1 cellular context compared by ENCODE assay signal in the genomic region with DNA sequence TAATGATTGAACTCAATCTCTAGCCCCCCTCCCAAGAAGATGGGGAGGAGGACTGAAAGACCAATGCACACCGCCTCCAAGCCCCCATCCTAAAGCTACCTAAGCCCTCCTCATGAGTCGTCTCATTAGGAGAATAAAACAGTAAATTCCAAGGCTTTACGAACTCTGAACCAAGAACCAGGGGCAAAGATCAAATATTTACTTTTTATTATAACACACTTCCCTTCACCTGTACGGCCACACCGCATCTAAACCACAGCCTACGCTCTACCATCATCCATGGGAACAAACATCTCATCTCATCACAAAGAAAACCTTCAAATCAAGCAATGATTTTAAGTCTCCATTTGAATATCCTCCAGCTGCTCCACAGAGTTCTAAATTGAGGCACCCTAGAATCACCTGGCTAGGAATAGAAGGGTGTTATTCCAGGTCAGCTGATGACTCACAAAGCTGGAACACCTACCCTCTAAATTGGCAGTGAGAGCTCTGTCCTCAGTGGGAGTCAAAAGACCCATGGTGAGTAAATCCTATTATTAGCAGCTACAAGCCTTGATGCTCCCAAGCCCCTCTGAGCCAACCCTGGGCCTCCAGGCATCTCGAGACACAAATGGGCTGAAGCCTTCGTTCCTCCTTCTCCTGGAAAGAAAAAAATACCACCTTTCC.
TF ChIP-seq lines count a peak whose summit lies in the region.

No MANE protein-coding gene starts in this region.

TF ChIP-seq in GM23338, 12 proteins besides CTCF, POLR2A, EP300 and RAD21 (continued from another document):
- TF ChIP-seq REST (IDR thresholded peaks at IDR 0.05; ENCODE audit: unreplicated experiment) (no peak), POLR2AphosphoS5 (IDR thresholded peaks at IDR 0.05; ENCODE audit: low read depth) (no peak), EZH2phosphoT487 (IDR thresholded peaks at IDR 0.05; ENCODE audit: unreplicated experiment) (no peak), ETS1 (IDR thresholded peaks at IDR 0.05) (no peak)
